ENCODE assay signal across 8 cellular contexts in genomic region chr1:181128592-181129497, GRCh38. TPM values are rescaled to one million over a fixed set of nuclear protein-coding genes. Genes with fewer than 3 reads are reported as not detected.
DNase-seq lines count a peak whose midpoint lies in the region; ATAC-seq, FAIRE-seq and TF ChIP-seq lines count a peak whose summit lies in the region.

No MANE protein-coding gene starts in this region.

- peaks cover 7% of the 10 kb centered on the region; the same call in 1 of the 2 replicates for H3K27me3 Mint-ChIP-seq in WTC11 (ENCODE audit: low read depth)

- TF ChIP-seq POLR2A in GM12891 (IDR thresholded peaks at IDR 0.05; ENCODE audit: low read depth, low read length) = peak; percentile 62; the same call in 1 of the 2 replicates

- no peaks in the 10 kb centered on the region for H3K36me3 ChIP-seq in MG63

- POLR2A ChIA-PET in WTC11 (lab: Charles Lee) = interaction anchor here (0.6 to 2.2 kb wide), 5 partner anchors 23 to 614 kb away, joined by 3 to 12 read pairs (median 6); no protein-coding TSS in a partner anchor

- no peak for TF ChIP-seq CTCF in WTC11 (IDR thresholded peaks at IDR 0.05)

- peak overlapping the region; percentile 31 for H3K4me3 Mint-ChIP-seq in WTC11

- CTCF ChIA-PET in WTC11 (lab: Charles Lee) = interaction anchor here (0.7 to 3.1 kb wide), 10 partner anchors 12 to 296 kb away, joined by 3 to 27 read pairs (median 4); partner anchors contain the start of gene IER5

- no peaks in the 10 kb centered on the region for H3K9me3 ChIP-seq in MG63

- H3K9me3 Mint-ChIP-seq in WTC11 = no peaks in the 10 kb centered on the region

- peak; percentile 87 for FAIRE-seq in GM12891 (lab: Jason Lieb, UNC)
- no peak for FAIRE-seq in frontal cortex (lab: Jason Lieb, UNC)

- DNase-seq in GM12891 (ENCODE audit: insufficient read length, low spot score) (no peak), MG63 (peak; percentile 33), WTC11 (ENCODE audit: low spot score) (no peak), midbrain (lab: John Stamatoyannopoulos, UW) (peak; percentile 20), NCI-H2196 (lab: John Stamatoyannopoulos, UW; ENCODE audit: unreplicated experiment) (no peak), frontal cortex (ENCODE audit: low spot score in 2 of 2) (no peak)
- no peak for DNase-seq in stimulated activated CD4-positive, alpha-beta T cell treated with anti-CD3 and anti-CD28 coated beads, Interleukin-15, amount 100 ng/mL, for 24 hours

- ATAC-seq in GM21619 (IDR thresholded peaks at IDR 0.05; ENCODE audit: unreplicated experiment) (peak; percentile 40), WTC11 (peak; percentile 67)

- H3K36me3 Mint-ChIP-seq in WTC11 = no peaks in the 10 kb centered on the region

- H3K27ac Mint-ChIP-seq in WTC11 = peak overlapping the region; percentile 8; the same call in 1 of the 2 replicates

- H3K4me3 ChIP-seq in MG63 = no peak overlapping the region

- H3K27me3 ChIP-seq in MG63 = no peaks in the 10 kb centered on the region

- peaks cover 60% of the 10 kb centered on the region for H3K4me1 Mint-ChIP-seq in WTC11

TF ChIP-seq in GM12891, 5 proteins besides CTCF, POLR2A, EP300 and RAD21:
- TF ChIP-seq PAX5 (IDR thresholded peaks at IDR 0.05; ENCODE audit: insufficient read depth, low read length, severe bottlenecking) (peak; percentile 40), TAF1 (IDR thresholded peaks at IDR 0.05; ENCODE audit: low read depth, low read length) (peak; percentile 49; the same call in 1 of the 2 replicates), POLR2AphosphoS5 (IDR thresholded peaks at IDR 0.05; ENCODE audit: low read depth, low read length) (peak; percentile 73), POU2F2 (IDR thresholded peaks at IDR 0.05; ENCODE audit: low read depth, low read length) (no peak), SPI1 (IDR thresholded peaks at IDR 0.05; ENCODE audit: low read depth, low read length) (peak; percentile 100)
TF ChIP-seq in GM12891: peak in this region for 4.

TF ChIP-seq in WTC11, 78 proteins besides CTCF, POLR2A, EP300 and RAD21 (continues in another document):
- TF ChIP-seq ZNF423 (CRISPR knock-in tag; IDR thresholded peaks at IDR 0.05) (peak; percentile 82), GABPB1 (CRISPR knock-in tag; IDR thresholded peaks at IDR 0.05) (no peak), PRRX2 (CRISPR knock-in tag; IDR thresholded peaks at IDR 0.05) (no peak), SMAD3 (CRISPR knock-in tag; IDR thresholded peaks at IDR 0.05; ENCODE audit: borderline replicate concordance) (0 out of 2 replicates have a peak, but pooled peaks have one; percentile 26), HMGA2 (CRISPR knock-in tag; IDR thresholded peaks at IDR 0.05) (no peak), STAT6 (CRISPR knock-in tag; conservative IDR thresholded peaks at IDR 0.05; ENCODE audit: low read depth) (no peak), FOXP4 (CRISPR knock-in tag; IDR thresholded peaks at IDR 0.05) (0 out of 2 replicates have a peak, but pooled peaks have one; percentile 30), ZNF532 (CRISPR knock-in tag; IDR thresholded peaks at IDR 0.05; ENCODE audit: borderline replicate concordance) (no peak), ZNF232 (CRISPR knock-in tag; IDR thresholded peaks at IDR 0.05) (peak; percentile 50; the same call in 1 of the 2 replicates), NFYB (CRISPR knock-in tag; conservative IDR thresholded peaks at IDR 0.05; ENCODE audit: low read depth) (no peak), GTF2I (CRISPR knock-in tag; conservative IDR thresholded peaks at IDR 0.05) (no peak), ETV6 (CRISPR knock-in tag; IDR thresholded peaks at IDR 0.05) (0 out of 2 replicates have a peak, but pooled peaks have one; percentile 27), ZNF138 (CRISPR knock-in tag; conservative IDR thresholded peaks at IDR 0.05) (no peak)
- TF ChIP-seq, protein P1, sequence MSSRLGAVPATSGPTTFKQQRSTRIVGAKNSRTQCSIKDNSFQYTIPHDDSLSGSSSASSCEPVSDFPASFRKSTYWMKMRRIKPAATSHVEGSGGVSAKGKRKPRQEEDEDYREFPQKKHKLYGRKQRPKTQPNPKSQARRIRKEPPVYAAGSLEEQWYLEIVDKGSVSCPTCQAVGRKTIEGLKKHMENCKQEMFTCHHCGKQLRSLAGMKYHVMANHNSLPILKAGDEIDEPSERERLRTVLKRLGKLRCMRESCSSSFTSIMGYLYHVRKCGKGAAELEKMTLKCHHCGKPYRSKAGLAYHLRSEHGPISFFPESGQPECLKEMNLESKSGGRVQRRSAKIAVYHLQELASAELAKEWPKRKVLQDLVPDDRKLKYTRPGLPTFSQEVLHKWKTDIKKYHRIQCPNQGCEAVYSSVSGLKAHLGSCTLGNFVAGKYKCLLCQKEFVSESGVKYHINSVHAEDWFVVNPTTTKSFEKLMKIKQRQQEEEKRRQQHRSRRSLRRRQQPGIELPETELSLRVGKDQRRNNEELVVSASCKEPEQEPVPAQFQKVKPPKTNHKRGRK (CRISPR knock-in tag; IDR thresholded peaks at IDR 0.05; ENCODE audit: borderline replicate concordance) = no peak

RNA-seq across cellular contexts. Expression of gene IER5, which starts 40.3 kb away (rescaled TPM):
- 33.9 TPM for polyA plus RNA-seq in GM12891 (2012; ENCODE audit: low read depth, missing spikeins)
- total RNA-seq in MG63 (2014; rRNA removed; shearing (Covaris generic); ENCODE audit: low replicate concordance) = 10.5 and 17.8 TPM in 2 replicates
- total RNA-seq in WTC11 (2021) = 14.2 to 18.2 TPM (median 14.3 TPM) in 3 replicates
- 22.0 TPM for total RNA-seq in frontal cortex

Comparison
In these comparisons a context has a peak if more than half of its experiments do, and no peak if none do; other contexts are left out.
1. DNase-seq: peak in MG63 (single experiment) and midbrain (single experiment); none in GM12891 (single experiment), WTC11 (single experiment), NCI-H2196 (single experiment), frontal cortex (0 of 2) and stimulated activated CD4-positive, alpha-beta T cell treated with anti-CD3 and anti-CD28 coated beads, Interleukin-15, amount 100 ng/mL, for 24 hours (single experiment).